ENCODE assay signal across 9 cellular contexts in the genomic region with DNA sequence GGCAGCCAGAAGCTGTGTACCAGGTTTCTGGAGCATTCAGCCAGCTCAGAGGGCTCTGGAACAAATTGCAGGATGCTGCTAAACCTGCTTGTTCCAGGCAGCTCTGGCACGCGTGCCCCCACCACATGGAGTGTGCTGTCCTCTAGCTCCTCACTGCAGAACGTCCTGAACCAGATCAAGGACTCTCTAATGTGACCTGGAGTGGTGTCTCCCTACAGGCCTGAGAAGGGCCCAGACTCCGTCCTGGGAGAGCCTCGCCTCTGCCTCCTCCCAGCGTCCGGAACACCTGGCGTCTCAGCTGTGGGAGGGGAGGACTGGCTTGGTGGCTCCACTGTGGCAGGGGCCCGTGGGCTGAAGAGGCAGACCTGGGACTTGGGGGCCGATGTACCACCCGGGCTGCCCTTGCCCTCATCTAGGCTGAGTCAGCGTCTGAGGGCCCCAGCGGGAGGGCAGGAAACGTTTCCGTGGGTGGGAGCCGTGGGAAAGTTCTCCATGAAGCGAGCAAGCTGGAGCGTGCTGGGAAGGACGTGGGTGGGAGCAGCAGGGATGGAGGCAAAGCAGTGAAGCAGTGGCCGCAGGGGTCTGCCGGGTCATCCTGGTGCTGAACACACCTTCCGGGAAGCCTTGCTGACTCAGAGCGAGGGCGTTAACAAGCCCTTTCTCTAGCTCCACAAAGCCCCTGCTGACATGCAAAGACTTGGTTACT.
DNase-seq lines count a peak whose midpoint lies in the region; ATAC-seq, FAIRE-seq and TF ChIP-seq lines count a peak whose summit lies in the region.
"Had no signal": no experiment of that assay in that cellular context is flagged by ENCODE, and none has a peak within 500 bp of the region (broad histone marks: within the 10 kb centered on the region; RNA-seq: fewer than 3 reads in every experiment).

No MANE protein-coding gene starts in this region.

- no peaks in the 10 kb centered on the region for H3K36me3 ChIP-seq in PC-3 (ENCODE audit: low read depth, low read length)

- peaks cover 67% of the 10 kb centered on the region for H3K27me3 ChIP-seq in PC-3 (ENCODE audit: low read length)

- CTCF ChIA-PET in PC-3 (lab: Charles Lee): no interaction called here

- H3K9ac ChIP-seq in PC-3 (ENCODE audit: low read length): no peak overlapping the region

- no peaks in the 10 kb centered on the region for H3K4me1 ChIP-seq in PC-3 (ENCODE audit: insufficient read depth, low read length)

- no peak for TF ChIP-seq POLR2A in H54 (IDR thresholded peaks at IDR 0.05; ENCODE audit: low read depth, low read length)

- H3K9me2 ChIP-seq in PC-3 (replicated peaks; ENCODE audit: low read length): no peaks in the 10 kb centered on the region

- DNase-seq in H54 (ENCODE audit: insufficient read length, low spot score) (peak; percentile 52), astrocyte of the cerebellum (ENCODE audit: low read depth) (peak; percentile 63), hepatic stellate cell (ENCODE audit: low spot score) (peak; percentile 93), SIG-M5 (lab: John Stamatoyannopoulos, UW) (no peak), AML-193 (lab: John Stamatoyannopoulos, UW) (no peak), activated gamma-delta T cell (lab: John Stamatoyannopoulos, UW) (no peak), PC-3 (no peak)
- DNase-seq: NCI-H187 had no signal

- intact Hi-C loops in PC-3 (cut with micrococcal nuclease): no loop called here

- no peak overlapping the region for H3K4me2 ChIP-seq in PC-3 (ENCODE audit: low read length)

- H3K27ac ChIP-seq in skin epidermis (peak overlapping the region in 17 of 21 experiments; percentile 4 to 82 (median 63)), PC-3 (ENCODE audit: low read length) (no peak overlapping the region)

- H3K4me3 ChIP-seq in astrocyte of the cerebellum (ENCODE audit: low read depth, low read length) (no peak overlapping the region), skin epidermis (no peak overlapping the region), PC-3 (ENCODE audit: low read length) (no peak overlapping the region)

- H4K20me1 ChIP-seq in PC-3 (ENCODE audit: low read length): no peaks in the 10 kb centered on the region

- H3F3A ChIP-seq in PC-3 (ENCODE audit: low read length, unreplicated experiment): no peaks in the 10 kb centered on the region

- no TSS peak for BruUV-seq in PC-3 (replicated peaks; lab: Mats Ljungman, UMichigan)

- H3K9me3 ChIP-seq in PC-3 (ENCODE audit: low read length): no peaks in the 10 kb centered on the region

- no peak overlapping the region for H2AFZ ChIP-seq in PC-3 (ENCODE audit: low read length)

- H3K79me2 ChIP-seq in PC-3 (ENCODE audit: low read length): no peaks in the 10 kb centered on the region

- in situ Hi-C loops in astrocyte of the cerebellum (cut with HindIII; ENCODE audit: low sequenced_read_pairs): no loop called here

- TF ChIP-seq CTCF in astrocyte of the cerebellum (IDR thresholded peaks at IDR 0.05; ENCODE audit: low read depth, low read length, missing control alignments): no peak
- no peak for TF ChIP-seq CTCF in PC-3 (conservative IDR thresholded peaks at IDR 0.05; ENCODE audit: low read depth, low read length)

- FAIRE-seq in H54 (lab: Jason Lieb, UNC): no peak

- ATAC-seq in PC-3: no peak

- POLR2A ChIA-PET in PC-3 (lab: Charles Lee; ENCODE audit: unreplicated experiment): interaction anchor here (0.5 kb wide), 1 partner anchor 168 kb away, joined by 5 read pairs; no protein-coding TSS in a partner anchor

Comparison
In these comparisons a context has a peak if more than half of its experiments do, and no peak if none do; other contexts are left out.
1. DNase-seq: peak in H54 (single experiment), astrocyte of the cerebellum (single experiment) and hepatic stellate cell (single experiment); none in SIG-M5 (single experiment), AML-193 (0 of 2), activated gamma-delta T cell (single experiment) and PC-3 (single experiment).